1 cellular context compared by ENCODE assay signal in the genomic region with DNA sequence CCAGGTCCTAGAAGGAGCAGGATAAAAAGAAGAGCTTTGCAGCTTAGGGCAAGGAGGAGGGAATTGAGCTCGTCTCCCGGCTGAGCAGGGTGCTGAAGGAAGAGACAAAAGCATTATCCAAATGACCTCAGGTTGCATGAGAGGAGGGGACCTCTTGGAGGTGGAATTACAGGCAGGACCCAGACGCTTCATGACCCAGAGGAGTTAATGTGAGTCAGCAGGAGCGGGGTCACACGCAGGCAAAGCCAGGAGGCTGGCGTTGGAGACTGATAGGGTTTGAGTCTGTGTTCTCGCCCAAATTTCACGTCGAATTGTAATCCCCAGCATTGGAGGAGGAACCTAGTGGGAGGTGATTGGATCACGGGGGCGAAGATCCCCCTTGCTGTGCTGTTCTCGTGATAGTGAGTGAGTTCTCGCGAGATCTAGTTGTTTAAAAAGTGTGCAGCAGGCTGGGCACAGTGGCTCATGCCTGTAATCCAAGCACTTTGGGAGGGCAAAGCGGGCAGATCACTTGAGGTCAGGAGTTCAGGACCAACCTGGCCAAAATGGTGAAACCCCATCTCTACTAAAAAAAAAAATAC.
TF ChIP-seq lines count a peak whose summit lies in the region.

No MANE protein-coding gene starts in this region.

TF ChIP-seq in K562, 482 proteins besides CTCF, POLR2A, EP300 and RAD21 (continued from another document):
- TF ChIP-seq, protein P1, sequence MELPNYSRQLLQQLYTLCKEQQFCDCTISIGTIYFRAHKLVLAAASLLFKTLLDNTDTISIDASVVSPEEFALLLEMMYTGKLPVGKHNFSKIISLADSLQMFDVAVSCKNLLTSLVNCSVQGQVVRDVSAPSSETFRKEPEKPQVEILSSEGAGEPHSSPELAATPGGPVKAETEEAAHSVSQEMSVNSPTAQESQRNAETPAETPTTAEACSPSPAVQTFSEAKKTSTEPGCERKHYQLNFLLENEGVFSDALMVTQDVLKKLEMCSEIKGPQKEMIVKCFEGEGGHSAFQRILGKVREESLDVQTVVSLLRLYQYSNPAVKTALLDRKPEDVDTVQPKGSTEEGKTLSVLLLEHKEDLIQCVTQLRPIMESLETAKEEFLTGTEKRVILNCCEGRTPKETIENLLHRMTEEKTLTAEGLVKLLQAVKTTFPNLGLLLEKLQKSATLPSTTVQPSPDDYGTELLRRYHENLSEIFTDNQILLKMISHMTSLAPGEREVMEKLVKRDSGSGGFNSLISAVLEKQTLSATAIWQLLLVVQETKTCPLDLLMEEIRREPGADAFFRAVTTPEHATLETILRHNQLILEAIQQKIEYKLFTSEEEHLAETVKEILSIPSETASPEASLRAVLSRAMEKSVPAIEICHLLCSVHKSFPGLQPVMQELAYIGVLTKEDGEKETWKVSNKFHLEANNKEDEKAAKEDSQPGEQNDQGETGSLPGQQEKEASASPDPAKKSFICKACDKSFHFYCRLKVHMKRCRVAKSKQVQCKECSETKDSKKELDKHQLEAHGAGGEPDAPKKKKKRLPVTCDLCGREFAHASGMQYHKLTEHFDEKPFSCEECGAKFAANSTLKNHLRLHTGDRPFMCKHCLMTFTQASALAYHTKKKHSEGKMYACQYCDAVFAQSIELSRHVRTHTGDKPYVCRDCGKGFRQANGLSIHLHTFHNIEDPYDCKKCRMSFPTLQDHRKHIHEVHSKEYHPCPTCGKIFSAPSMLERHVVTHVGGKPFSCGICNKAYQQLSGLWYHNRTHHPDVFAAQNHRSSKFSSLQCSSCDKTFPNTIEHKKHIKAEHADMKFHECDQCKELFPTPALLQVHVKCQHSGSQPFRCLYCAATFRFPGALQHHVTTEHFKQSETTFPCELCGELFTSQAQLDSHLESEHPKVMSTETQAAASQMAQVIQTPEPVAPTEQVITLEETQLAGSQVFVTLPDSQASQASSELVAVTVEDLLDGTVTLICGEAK (IDR thresholded peaks at IDR 0.05), result no peak
- TF ChIP-seq, protein P1 (CRISPR knock-in tag; IDR thresholded peaks at IDR 0.05), result no peak
- TF ChIP-seq NR2C1 (IDR thresholded peaks at IDR 0.05), result peak; percentile 41; the same call in 1 of the 2 replicates
- TF ChIP-seq NR2C1 (tag; IDR thresholded peaks at IDR 0.05), result no peak
- TF ChIP-seq ZNF584 (CRISPR knock-in tag; IDR thresholded peaks at IDR 0.05; ENCODE audit: low read depth), result no peak
- TF ChIP-seq HDGF (IDR thresholded peaks at IDR 0.05), result no peak
- TF ChIP-seq NFIC (IDR thresholded peaks at IDR 0.05), result peak; percentile 71
- TF ChIP-seq ARHGAP35 (IDR thresholded peaks at IDR 0.05; ENCODE audit: partially characterized antibody), result peak; percentile 37
- no peak for TF ChIP-seq POLR2AphosphoS2 (IDR thresholded peaks at IDR 0.05; ENCODE audit: low read length)
- TF ChIP-seq C11orf30 (IDR thresholded peaks at IDR 0.05; ENCODE audit: low read depth), result peak; percentile 18; the same call in 1 of the 2 replicates
- TF ChIP-seq EGR1 (conservative IDR thresholded peaks at IDR 0.05), result peak; percentile 23; the same call in 1 of the 2 replicates
- no peak for TF ChIP-seq NR2C2 (CRISPR knock-in tag; IDR thresholded peaks at IDR 0.05)
- TF ChIP-seq NR2C2 (tag; IDR thresholded peaks at IDR 0.05), result peak; percentile 64; the same call in 1 of the 2 replicates
- peak; percentile 92 for TF ChIP-seq CHD2 (IDR thresholded peaks at IDR 0.05; ENCODE audit: low read depth, low read length)
- TF ChIP-seq, protein P2, sequence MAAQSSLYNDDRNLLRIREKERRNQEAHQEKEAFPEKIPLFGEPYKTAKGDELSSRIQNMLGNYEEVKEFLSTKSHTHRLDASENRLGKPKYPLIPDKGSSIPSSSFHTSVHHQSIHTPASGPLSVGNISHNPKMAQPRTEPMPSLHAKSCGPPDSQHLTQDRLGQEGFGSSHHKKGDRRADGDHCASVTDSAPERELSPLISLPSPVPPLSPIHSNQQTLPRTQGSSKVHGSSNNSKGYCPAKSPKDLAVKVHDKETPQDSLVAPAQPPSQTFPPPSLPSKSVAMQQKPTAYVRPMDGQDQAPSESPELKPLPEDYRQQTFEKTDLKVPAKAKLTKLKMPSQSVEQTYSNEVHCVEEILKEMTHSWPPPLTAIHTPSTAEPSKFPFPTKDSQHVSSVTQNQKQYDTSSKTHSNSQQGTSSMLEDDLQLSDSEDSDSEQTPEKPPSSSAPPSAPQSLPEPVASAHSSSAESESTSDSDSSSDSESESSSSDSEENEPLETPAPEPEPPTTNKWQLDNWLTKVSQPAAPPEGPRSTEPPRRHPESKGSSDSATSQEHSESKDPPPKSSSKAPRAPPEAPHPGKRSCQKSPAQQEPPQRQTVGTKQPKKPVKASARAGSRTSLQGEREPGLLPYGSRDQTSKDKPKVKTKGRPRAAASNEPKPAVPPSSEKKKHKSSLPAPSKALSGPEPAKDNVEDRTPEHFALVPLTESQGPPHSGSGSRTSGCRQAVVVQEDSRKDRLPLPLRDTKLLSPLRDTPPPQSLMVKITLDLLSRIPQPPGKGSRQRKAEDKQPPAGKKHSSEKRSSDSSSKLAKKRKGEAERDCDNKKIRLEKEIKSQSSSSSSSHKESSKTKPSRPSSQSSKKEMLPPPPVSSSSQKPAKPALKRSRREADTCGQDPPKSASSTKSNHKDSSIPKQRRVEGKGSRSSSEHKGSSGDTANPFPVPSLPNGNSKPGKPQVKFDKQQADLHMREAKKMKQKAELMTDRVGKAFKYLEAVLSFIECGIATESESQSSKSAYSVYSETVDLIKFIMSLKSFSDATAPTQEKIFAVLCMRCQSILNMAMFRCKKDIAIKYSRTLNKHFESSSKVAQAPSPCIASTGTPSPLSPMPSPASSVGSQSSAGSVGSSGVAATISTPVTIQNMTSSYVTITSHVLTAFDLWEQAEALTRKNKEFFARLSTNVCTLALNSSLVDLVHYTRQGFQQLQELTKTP (IDR thresholded peaks at IDR 0.05; ENCODE audit: low read depth in 1 of 2, partially characterized antibody in 2 of 2), result peak in 1 of 2 experiments; percentile 89
- TF ChIP-seq L3MBTL2 (IDR thresholded peaks at IDR 0.05), result 0 out of 2 replicates have a peak, but pooled peaks have one; percentile 9
- no peak for TF ChIP-seq HDAC3 (IDR thresholded peaks at IDR 0.05; ENCODE audit: borderline replicate concordance, partially characterized antibody)
- peak; percentile 49 for TF ChIP-seq RBM25 (IDR thresholded peaks at IDR 0.05; ENCODE audit: low read depth, low read length, severe bottlenecking)
- peak; percentile 35; the same call in 1 of the 2 replicates for TF ChIP-seq NFE2 (IDR thresholded peaks at IDR 0.05; ENCODE audit: low read depth)
